Comparison of ENCODE assay signal across 21 cellular contexts in the genomic region with DNA sequence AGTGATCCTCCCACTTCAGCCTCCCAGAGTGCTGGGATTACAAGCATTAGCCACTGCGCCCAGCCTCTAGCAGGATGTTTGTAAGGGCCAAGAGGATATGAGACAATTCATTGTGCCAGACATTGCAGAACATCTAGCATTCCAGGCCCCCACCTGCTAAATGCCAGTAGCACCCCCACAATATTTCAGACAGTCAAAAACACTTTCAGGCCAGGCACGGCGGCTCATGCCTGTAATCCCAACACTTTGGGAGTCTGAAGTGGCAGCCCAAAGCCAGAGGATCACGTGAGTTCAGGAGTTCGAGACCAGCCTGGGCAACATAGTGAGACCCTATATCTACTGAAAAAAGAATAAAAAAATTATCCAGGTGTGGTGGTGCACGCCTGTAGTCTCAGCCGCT. TPM values are rescaled to one million over a fixed set of nuclear protein-coding genes. Genes with fewer than 3 reads are reported as not detected.
DNase-seq lines count a peak whose midpoint lies in the region; ATAC-seq, FAIRE-seq and TF ChIP-seq lines count a peak whose summit lies in the region.
"Had no signal": no experiment of that assay in that cellular context is flagged by ENCODE, and none has a peak within 500 bp of the region (broad histone marks: within the 10 kb centered on the region; RNA-seq: fewer than 3 reads in every experiment).

No MANE protein-coding gene starts in this region.

- no peaks in the 10 kb centered on the region for H3K27me3 ChIP-seq in naive thymus-derived CD4-positive, alpha-beta T cell (ENCODE audit: control insufficient read depth in 2 of 2, insufficient read depth in 2 of 2, low read length in 2 of 2)
- no peaks in the 10 kb centered on the region for H3K27me3 ChIP-seq in small intestine (ENCODE audit: control insufficient read depth in 2 of 2, insufficient read depth in 2 of 2, low read length in 2 of 2)
- H3K27me3 ChIP-seq: BE2C had no signal

- peaks cover 0 to 11% (median 5%) of the 10 kb centered on the region in 7 donors for H3K4me1 Mint-ChIP-seq in naive thymus-derived CD4-positive, alpha-beta T cell
- H3K4me1 Mint-ChIP-seq: GM23338 had no signal

- H3K36me3 ChIP-seq in naive thymus-derived CD4-positive, alpha-beta T cell (ENCODE audit: control insufficient read depth in 2 of 3, insufficient read depth in 3 of 3, low read length in 3 of 3): peaks cover 38 to 97% (median 50%) of the 10 kb centered on the region in 3 experiments
- peaks cover 29% of the 10 kb centered on the region in 2 donors for H3K36me3 ChIP-seq in small intestine (ENCODE audit: control insufficient read depth in 2 of 2, insufficient read depth in 2 of 2, low read length in 2 of 2)

- no peaks in the 10 kb centered on the region for H3K4me1 ChIP-seq in naive thymus-derived CD4-positive, alpha-beta T cell (ENCODE audit: control insufficient read depth in 2 of 2, insufficient read depth in 2 of 2, low read length in 2 of 2)
- no peaks in the 10 kb centered on the region for H3K4me1 ChIP-seq in small intestine (ENCODE audit: control insufficient read depth in 2 of 2, insufficient read depth in 1 of 2, low read depth in 1 of 2, low read length in 1 of 2)
- H3K4me1 ChIP-seq: BE2C, Caco-2 had no signal

- no peak overlapping the region for H3K4me3 ChIP-seq in naive thymus-derived CD4-positive, alpha-beta T cell (ENCODE audit: low read length)
- no peak overlapping the region for H3K4me3 ChIP-seq in small intestine (ENCODE audit: low read depth in 1 of 2, low read length in 2 of 2)
- H3K4me3 ChIP-seq: GM23338 had no signal

- H3K9me3 ChIP-seq in naive thymus-derived CD4-positive, alpha-beta T cell (ENCODE audit: control insufficient read depth in 2 of 3, low read length in 3 of 3): no peaks in the 10 kb centered on the region
- H3K9me3 ChIP-seq in small intestine (ENCODE audit: control insufficient read depth, low read depth): no peaks in the 10 kb centered on the region
- H3K9me3 ChIP-seq: BE2C, Caco-2 had no signal

- peaks cover 26 to 77% (median 31%) of the 10 kb centered on the region in 5 donors for H3K36me3 Mint-ChIP-seq in naive thymus-derived CD4-positive, alpha-beta T cell

- CTCF ChIA-PET in naive thymus-derived CD4-positive, alpha-beta T cell (lab: Charles Lee): interaction anchor here (0.6 kb wide), 1 partner anchor 453 kb away, joined by 3 read pairs; no protein-coding TSS in a partner anchor

- H3K27ac Mint-ChIP-seq in naive thymus-derived CD4-positive, alpha-beta T cell: no peak overlapping the region
- H3K27ac Mint-ChIP-seq: CD4-positive, alpha-beta T cell; GM23338; HFFc6 had no signal

- intact Hi-C loops in posterior vena cava (cut with DNase I): no loop called here
- intact Hi-C loops in naive thymus-derived CD4-positive, alpha-beta T cell (cut with micrococcal nuclease): no loop called here

- H3K4me3 Mint-ChIP-seq in naive thymus-derived CD4-positive, alpha-beta T cell: no peak overlapping the region
- H3K4me3 Mint-ChIP-seq: CD4-positive, alpha-beta T cell; GM23338; HFFc6; IgD-negative memory B cell had no signal

- H3K27me3 Mint-ChIP-seq in naive thymus-derived CD4-positive, alpha-beta T cell: no peaks in the 10 kb centered on the region
- H3K27me3 Mint-ChIP-seq: CD4-positive, alpha-beta T cell; IgD-negative memory B cell had no signal

- ATAC-seq in naive thymus-derived CD4-positive, alpha-beta T cell: no peak
- ATAC-seq: GM23338, HCT116, HepG2 had no signal

- H3K27ac ChIP-seq in VCaP (peak overlapping the region; percentile 52; the same call in 1 of the 2 replicates), small intestine (ENCODE audit: low read depth in 1 of 2, low read length in 1 of 2) (no peak overlapping the region)
- no peak overlapping the region for H3K27ac ChIP-seq in naive thymus-derived CD4-positive, alpha-beta T cell (ENCODE audit: low read depth, low read length)
- H3K27ac ChIP-seq: C4-2B had no signal

- no peak for FAIRE-seq in small intestine (lab: Jason Lieb, UNC)
- FAIRE-seq: A204.1, D721Med, G401.6, GM12891, H54, HepG2 had no signal

- POLR2A ChIA-PET in naive thymus-derived CD4-positive, alpha-beta T cell (lab: Charles Lee): interaction anchor here (2.1 kb wide), 1 partner anchor 12 kb away, joined by 5 read pairs; a partner anchor contains a TSS

- WGBS in small intestine, 3 donors: 96 to 98% (median 98%) methylated on average over 7 of the region's 7 CpGs

- peak; percentile 5 for DNase-seq in islet precursor cell
- DNase-seq in posterior vena cava (ENCODE audit: low spot score): peak; percentile 70
- DNase-seq in naive thymus-derived CD4-positive, alpha-beta T cell: no peak
- DNase-seq in NCI-H1694 treated with DMSO at 0.1 percent for 48 hours (lab: John Stamatoyannopoulos, UW): no peak
- DNase-seq in small intestine: no peak
- DNase-seq: ACHN; BE2C; Caco-2; CD4-positive, alpha-beta T cell; HFFc6 had no signal

- no peaks in the 10 kb centered on the region for H3K9me3 Mint-ChIP-seq in naive thymus-derived CD4-positive, alpha-beta T cell
- H3K9me3 Mint-ChIP-seq: CD4-positive, alpha-beta T cell; GM23338; HFFc6; IgD-negative memory B cell had no signal

- no peak for TF ChIP-seq CTCF in VCaP (conservative IDR thresholded peaks at IDR 0.05)

RNA-seq across cellular contexts. Expression of a gene that starts 12.9 kb away (rescaled TPM):
- 10 to 100 TPM; 29.0 to 45.9 TPM for total RNA-seq in posterior vena cava
- total RNA-seq in naive thymus-derived CD4-positive, alpha-beta T cell: 10 to 100 TPM; 52.3 to 79.1 (median 61.3) TPM
- 100 to 1,000 TPM; 104 to 119 TPM for polyA plus RNA-seq in naive thymus-derived CD4-positive, alpha-beta T cell
- 10 to 100 TPM; 39.7 to 60.4 (median 50.9) TPM for polyA plus RNA-seq in small intestine

RNA-seq across cellular contexts. Expression of a gene that starts 19.6 kb away (rescaled TPM):
- 1 to 10 TPM; 1.2 to 2.0 TPM for total RNA-seq in posterior vena cava
- total RNA-seq in naive thymus-derived CD4-positive, alpha-beta T cell: under 1 TPM in 4 of 5 experiments, not detected in 1; 0.19 to 0.53 (median 0.26) TPM
- not detected for polyA plus RNA-seq in naive thymus-derived CD4-positive, alpha-beta T cell
- 1 to 10 TPM; 1.0 to 3.5 (median 3.4) TPM for polyA plus RNA-seq in small intestine
- total RNA-seq: CD4-positive, alpha-beta T cell had no signal

RNA-seq across cellular contexts. Expression of a gene that starts 37.1 kb away (rescaled TPM):
- total RNA-seq in posterior vena cava: under 1 TPM; 0.24 to 0.69 TPM
- total RNA-seq in naive thymus-derived CD4-positive, alpha-beta T cell: 1 to 10 TPM in 1 of 5 experiments, under 1 TPM in 4; 0.16 to 1.4 (median 0.17) TPM
- polyA plus RNA-seq in naive thymus-derived CD4-positive, alpha-beta T cell: under 1 TPM; 0.05 to 0.09 TPM
- 1 to 10 TPM; 1.0 to 8.1 (median 7.2) TPM for polyA plus RNA-seq in small intestine
- total RNA-seq: HFFc6 had no signal

Comparison
In these comparisons a context has a peak if more than half of its experiments do, and no peak if none do; other contexts are left out.
1. DNase-seq: peak in islet precursor cell (single experiment) and posterior vena cava (single experiment); none in naive thymus-derived CD4-positive, alpha-beta T cell (0 of 9), NCI-H1694 treated with DMSO at 0.1 percent for 48 hours (single experiment) and small intestine (single experiment).